In genomic region chr10:19412531-19412930, GRCh38 we compare ENCODE assay signal across 8 cellular contexts.
DNase-seq lines count a peak whose midpoint lies in the region; ATAC-seq and TF ChIP-seq lines count a peak whose summit lies in the region.

No MANE protein-coding gene starts in this region.

- ATAC-seq in PC-3: no peak
- peak; percentile 52 for ATAC-seq in foreskin keratinocyte
- ATAC-seq in HG02938 (IDR thresholded peaks at IDR 0.05; ENCODE audit: unreplicated experiment): no peak
- ATAC-seq in GM21786 (IDR thresholded peaks at IDR 0.05; ENCODE audit: unreplicated experiment): no peak

- H2AFZ ChIP-seq in PC-3 (ENCODE audit: low read length): no peak overlapping the region

- H3K9ac ChIP-seq in PC-3 (ENCODE audit: low read length): no peak overlapping the region

- no peak overlapping the region for H3K4me3 ChIP-seq in PC-3 (ENCODE audit: low read length)
- no peak overlapping the region for H3K4me3 ChIP-seq in sigmoid colon

- no peak for TF ChIP-seq POLR2A in sigmoid colon (IDR thresholded peaks at IDR 0.05)

- no peaks in the 10 kb centered on the region for H3K27me3 ChIP-seq in PC-3 (ENCODE audit: low read length)
- no peaks in the 10 kb centered on the region for H3K27me3 ChIP-seq in foreskin keratinocyte
- no peaks in the 10 kb centered on the region for H3K27me3 ChIP-seq in sigmoid colon

- no peaks in the 10 kb centered on the region for H3F3A ChIP-seq in PC-3 (ENCODE audit: low read length, unreplicated experiment)

- H3K4me1 ChIP-seq in PC-3 (ENCODE audit: insufficient read depth, low read length) (no peaks in the 10 kb centered on the region), foreskin keratinocyte (no peaks in the 10 kb centered on the region), sigmoid colon (no peaks in the 10 kb centered on the region)

- no TSS peak for BruUV-seq in PC-3 (replicated peaks; lab: Mats Ljungman, UMichigan)

- no peak overlapping the region for H3K4me2 ChIP-seq in PC-3 (ENCODE audit: low read length)

- CTCF ChIA-PET in PC-3 (lab: Charles Lee): no interaction called here

- H3K36me3 ChIP-seq in PC-3 (ENCODE audit: low read depth, low read length) (no peaks in the 10 kb centered on the region), sigmoid colon (no peaks in the 10 kb centered on the region)

- H3K9me3 ChIP-seq in PC-3 (ENCODE audit: low read length) (no peaks in the 10 kb centered on the region), sigmoid colon (peaks cover 0 to 5% (median 0%) of the 10 kb centered on the region in 4 donors)

- H3K9me2 ChIP-seq in PC-3 (replicated peaks; ENCODE audit: low read length): no peaks in the 10 kb centered on the region

- H3K79me2 ChIP-seq in PC-3 (ENCODE audit: low read length): no peaks in the 10 kb centered on the region

- H3K27ac ChIP-seq in PC-3 (ENCODE audit: low read length): no peak overlapping the region
- H3K27ac ChIP-seq in foreskin keratinocyte: no peak overlapping the region
- no peak overlapping the region for H3K27ac ChIP-seq in sigmoid colon

- intact Hi-C loops in PC-3 (cut with micrococcal nuclease) (no loop called here), sigmoid colon (cut with DNase I) (loop anchor here (2.0 to 10.0 kb wide), 3 partner anchors 376 to 1445 kb away; no protein-coding TSS in a partner anchor)

- DNase-seq in H4 (ENCODE audit: low spot score) (peak; percentile 26), PC-3 (peak; percentile 38), foreskin keratinocyte (peak in 1 of 2 donors; percentile 32), sigmoid colon (no peak)
- no peak for DNase-seq in activated CD8-positive, alpha-beta memory T cell treated with anti-CD3 and anti-CD28 coated beads, Interleukin-2, amount 50 U/mL, for 48 hours
- no peak for DNase-seq in activated naive CD4-positive, alpha-beta T cell treated with anti-CD3 and anti-CD28 coated beads, Interleukin-2, amount 50 U/mL, for 16 hours

- H4K20me1 ChIP-seq in PC-3 (ENCODE audit: low read length): no peaks in the 10 kb centered on the region

- POLR2A ChIA-PET in PC-3 (lab: Charles Lee; ENCODE audit: unreplicated experiment): no interaction called here

- peak; percentile 50 for TF ChIP-seq CTCF in PC-3 (conservative IDR thresholded peaks at IDR 0.05; ENCODE audit: low read depth, low read length)
- TF ChIP-seq CTCF in foreskin keratinocyte (conservative IDR thresholded peaks at IDR 0.05): peak; percentile 68
- TF ChIP-seq CTCF in sigmoid colon (IDR thresholded peaks at IDR 0.05): peak; percentile 16 to 46 (median 28)

- no peak for TF ChIP-seq EP300 in sigmoid colon (IDR thresholded peaks at IDR 0.05)

Comparison
In these comparisons a context has a peak if more than half of its experiments do, and no peak if none do; other contexts are left out.
1. DNase-seq: peak in H4 (single experiment) and PC-3 (single experiment); none in sigmoid colon (single experiment), activated CD8-positive, alpha-beta memory T cell treated with anti-CD3 and anti-CD28 coated beads, Interleukin-2, amount 50 U/mL, for 48 hours (single experiment) and activated naive CD4-positive, alpha-beta T cell treated with anti-CD3 and anti-CD28 coated beads, Interleukin-2, amount 50 U/mL, for 16 hours (single experiment).
2. Peak in every context shown above with its lines, with median percentiles within 50 percentile points of each other: CTCF ChIP-seq.